Comparison of ENCODE assay signal across 8 cellular contexts in the genomic region with DNA sequence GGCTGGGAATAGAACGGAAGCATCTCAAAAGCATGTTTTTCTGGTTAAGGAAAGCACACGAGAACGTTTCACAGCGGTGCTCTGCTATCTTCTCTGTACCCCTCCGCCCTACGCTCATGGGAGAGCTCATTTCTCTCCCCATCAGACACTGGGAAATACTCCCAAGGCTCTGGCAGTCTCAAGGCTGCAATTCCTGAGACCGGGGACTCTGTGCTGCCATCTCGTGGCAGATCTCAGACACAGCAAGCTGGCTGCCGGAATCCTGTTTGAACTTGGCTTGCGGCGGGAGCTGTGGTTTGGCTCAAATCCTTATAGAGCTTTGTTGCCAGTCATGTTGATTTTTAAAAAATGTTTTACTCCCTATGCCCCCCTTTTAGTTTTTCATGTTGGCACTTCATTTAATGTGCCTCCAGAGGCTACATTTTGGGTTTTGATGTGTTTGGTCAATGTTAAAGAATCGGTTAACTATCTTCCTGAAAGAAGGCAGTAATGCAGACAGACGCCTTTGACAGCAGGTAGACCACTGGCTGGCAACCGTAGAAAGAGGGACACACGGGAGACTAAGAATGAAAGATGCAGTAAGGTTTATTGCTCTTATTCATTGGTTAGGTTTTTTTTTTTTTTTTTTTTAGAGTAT. TPM values are rescaled to one million over a fixed set of nuclear protein-coding genes. Genes with fewer than 3 reads are reported as not detected.
DNase-seq lines count a peak whose midpoint lies in the region; ATAC-seq and TF ChIP-seq lines count a peak whose summit lies in the region.

No MANE protein-coding gene starts in this region.

- intact Hi-C loops in body of pancreas (cut with DNase I) = no loop called here

- DNase-seq in NCI-H187 (lab: John Stamatoyannopoulos, UW) (peak; percentile 7 to 11), T1000 (lab: John Stamatoyannopoulos, UW) (peak; percentile 74), body of pancreas (peak; percentile 77 to 80 (median 78)), iPS DF 4.7 (ENCODE audit: extremely low read depth, low spot score) (peak; percentile 89)

- H3K9me3 ChIP-seq in body of pancreas = no peaks in the 10 kb centered on the region
- no peaks in the 10 kb centered on the region for H3K9me3 ChIP-seq in skeletal muscle tissue (ENCODE audit: control insufficient read depth in 3 of 3, low read length in 3 of 3)

- H3K4me1 ChIP-seq in body of pancreas (no peaks in the 10 kb centered on the region), skeletal muscle tissue (ENCODE audit: control insufficient read depth in 3 of 3, insufficient read depth in 3 of 3, low read length in 3 of 3) (peaks cover 0 to 9% (median 2%) of the 10 kb centered on the region in 3 donors)

- no peaks in the 10 kb centered on the region for H3K36me3 ChIP-seq in body of pancreas (replicated peaks in 1 of 2; ENCODE audit: insufficient read depth in 1 of 2, low read depth in 2 of 2)
- H3K36me3 ChIP-seq in skeletal muscle tissue (ENCODE audit: control insufficient read depth in 3 of 3, insufficient read depth in 3 of 3, low read length in 3 of 3) = no peaks in the 10 kb centered on the region

- no peak overlapping the region for H3K9ac ChIP-seq in skeletal muscle tissue (ENCODE audit: low read depth in 1 of 3, low read length in 3 of 3)

- WGBS in body of pancreas, 2 donors = 13% methylated on average over 15 of the region's 15 CpGs

- no peak for TF ChIP-seq POLR2A in body of pancreas (IDR thresholded peaks at IDR 0.05)

- no peak overlapping the region for H3K4me3 ChIP-seq in body of pancreas
- peak overlapping the region; percentile 35 to 65 (median 61) for H3K4me3 ChIP-seq in skeletal muscle tissue (ENCODE audit: low read length in 3 of 3)

- H3K27ac ChIP-seq in body of pancreas (no peak overlapping the region), skeletal muscle tissue (ENCODE audit: low read depth, low read length) (no peak overlapping the region)

- ATAC-seq in HG02759 (IDR thresholded peaks at IDR 0.05; ENCODE audit: unreplicated experiment) (peak; percentile 83), body of pancreas (peak; percentile 89), GM21825 (IDR thresholded peaks at IDR 0.05; ENCODE audit: unreplicated experiment) (no peak)

- no peaks in the 10 kb centered on the region for H3K27me3 ChIP-seq in body of pancreas
- H3K27me3 ChIP-seq in skeletal muscle tissue (ENCODE audit: control insufficient read depth in 3 of 3, insufficient read depth in 3 of 3, low read length in 3 of 3) = peaks cover 0 to 2% (median 0%) of the 10 kb centered on the region in 3 donors

- TF ChIP-seq CTCF in GM12872 (IDR thresholded peaks at IDR 0.05; ENCODE audit: insufficient read depth, low read depth, low read length) (peak; percentile 97), body of pancreas (IDR thresholded peaks at IDR 0.05) (peak; percentile 77 to 95 (median 90))

RNA-seq across cellular contexts. Expression of gene BMPER, which starts 27.6 kb away (rescaled TPM):
- total RNA-seq in body of pancreas (under 1 TPM; 0.33 to 0.78 TPM), skeletal muscle tissue (9.4 TPM)

Comparison
In these comparisons a context has a peak if more than half of its experiments do, and no peak if none do; other contexts are left out.
1. DNase-seq: peak in every context shown above with its lines; median percentile 89 in iPS DF 4.7; 78 in body of pancreas; 74 in T1000; 9 in NCI-H187.
2. H3K4me3 ChIP-seq: peak in skeletal muscle tissue (3 of 3); none in body of pancreas (0 of 2).